Comparison of ENCODE assay signal across 8 cellular contexts in genomic region chr5:32173394-32174010, GRCh38. TPM values are rescaled to one million over a fixed set of nuclear protein-coding genes. Genes with fewer than 3 reads are reported as not detected.
DNase-seq lines count a peak whose midpoint lies in the region; ATAC-seq lines count a peak whose summit lies in the region.

No MANE protein-coding gene starts in this region.

- peak overlapping the region; percentile 100 for H4K8ac ChIP-seq in mesenchymal stem cell (ENCODE audit: low read length)

- in situ Hi-C loops in ACHN (cut with HindIII; ENCODE audit: low pct_ligation_motif_present, low pct_unique_long_range_greater_than_20kb, low sequenced_read_pairs), result no loop called here

- WGBS in mesenchymal stem cell, result under 1% methylated on average over 56 of the region's 70 CpGs

- peaks cover 1% of the 10 kb centered on the region for H3K4me1 ChIP-seq in mesenchymal stem cell (ENCODE audit: control insufficient read depth, insufficient read depth, low read depth, low read length)

- peak overlapping the region; percentile 95 for H3K4me3 Mint-ChIP-seq in activated CD4-positive, alpha-beta T cell treated with anti-CD3 and anti-CD28 coated beads, Interleukin-2, amount 10 ng/mL, durations not matched to agents 24 days and 14 days
- H3K4me3 Mint-ChIP-seq in effector memory CD8-positive, alpha-beta T cell, result peak overlapping the region; percentile 99 to 100
- H3K4me3 Mint-ChIP-seq in stimulated activated effector memory CD8-positive, alpha-beta T cell treated with anti-CD3 and anti-CD28 coated beads, Interleukin-12 subunit alpha, Interleukin-12 subunit beta, amount 100 ng/mL, for 72 hours, result peak overlapping the region; percentile 93

- H3K4me2 ChIP-seq in mesenchymal stem cell (ENCODE audit: low read length, poor library complexity, severe bottlenecking), result peak overlapping the region; percentile 37

- peak overlapping the region; percentile 98 for H2BK5ac ChIP-seq in mesenchymal stem cell (ENCODE audit: low read depth, low read length, poor library complexity, severe bottlenecking)

- no peaks in the 10 kb centered on the region for H3K9me3 ChIP-seq in mesenchymal stem cell (ENCODE audit: control insufficient read depth, low read length)

- peak; percentile 3 for ATAC-seq in GM18873 (IDR thresholded peaks at IDR 0.05; ENCODE audit: low FRiP score, unreplicated experiment)
- ATAC-seq in HG03103 (IDR thresholded peaks at IDR 0.05; ENCODE audit: low read depth, unreplicated experiment), result peak; percentile 16
- peak; percentile 23 for ATAC-seq in effector memory CD8-positive, alpha-beta T cell (replicated peaks)
- peak; percentile 48 for ATAC-seq in stimulated activated effector memory CD8-positive, alpha-beta T cell treated with anti-CD3 and anti-CD28 coated beads, Interleukin-12 subunit alpha, Interleukin-12 subunit beta, amount 100 ng/mL, for 72 hours

- peaks cover 2% of the 10 kb centered on the region for H3K79me1 ChIP-seq in mesenchymal stem cell (replicated peaks; ENCODE audit: low read length, poor library complexity, severe bottlenecking)

- DNase-seq in ACHN (peak; percentile 46), NCI-H2196 treated with DMSO at 0.1 percent for 48 hours (lab: John Stamatoyannopoulos, UW; ENCODE audit: unreplicated experiment) (peak; percentile 60), mesenchymal stem cell (peak; percentile 67)
- DNase-seq in activated CD4-positive, alpha-beta T cell treated with anti-CD3 and anti-CD28 coated beads, Interleukin-2, amount 10 ng/mL, durations not matched to agents 24 days and 14 days, result peak; percentile 83
- peak in 2 of 3 experiments; percentile 20 to 23 for DNase-seq in effector memory CD8-positive, alpha-beta T cell
- DNase-seq in stimulated activated effector memory CD8-positive, alpha-beta T cell treated with anti-CD3 and anti-CD28 coated beads, Interleukin-12 subunit alpha, Interleukin-12 subunit beta, amount 100 ng/mL, for 72 hours (ENCODE audit: low spot score in 2 of 2), result peak; percentile 4 to 63

- no peaks in the 10 kb centered on the region for H3K9me3 Mint-ChIP-seq in activated CD4-positive, alpha-beta T cell treated with anti-CD3 and anti-CD28 coated beads, Interleukin-2, amount 10 ng/mL, durations not matched to agents 24 days and 14 days
- H3K9me3 Mint-ChIP-seq in effector memory CD8-positive, alpha-beta T cell, result no peaks in the 10 kb centered on the region
- H3K9me3 Mint-ChIP-seq in stimulated activated effector memory CD8-positive, alpha-beta T cell treated with anti-CD3 and anti-CD28 coated beads, Interleukin-12 subunit alpha, Interleukin-12 subunit beta, amount 100 ng/mL, for 72 hours, result no peaks in the 10 kb centered on the region

- peak overlapping the region; percentile 100 for H2BK15ac ChIP-seq in mesenchymal stem cell (ENCODE audit: low read depth, poor library complexity, severe bottlenecking)

- peaks cover 6 to 30% of the 10 kb centered on the region in 2 experiments for H3K36me3 ChIP-seq in mesenchymal stem cell (ENCODE audit: control insufficient read depth in 1 of 2, insufficient read depth in 2 of 2, low read depth in 1 of 2, low read length in 2 of 2)

- H2AFZ ChIP-seq in mesenchymal stem cell (ENCODE audit: low read depth, low read length), result peak overlapping the region; percentile 54

- peak overlapping the region; percentile 99 for H3K9ac ChIP-seq in mesenchymal stem cell (ENCODE audit: low read length)

- peak overlapping the region; percentile 77 for H2AK5ac ChIP-seq in mesenchymal stem cell (ENCODE audit: low read length, severe bottlenecking)

- peak overlapping the region; percentile 100 for H3K18ac ChIP-seq in mesenchymal stem cell (ENCODE audit: low read depth in 1 of 2, low read length in 2 of 2)

- peak overlapping the region; percentile 99 for H4K91ac ChIP-seq in mesenchymal stem cell (ENCODE audit: low read length)

- peak overlapping the region; percentile 96 for H3K27ac Mint-ChIP-seq in activated CD4-positive, alpha-beta T cell treated with anti-CD3 and anti-CD28 coated beads, Interleukin-2, amount 10 ng/mL, durations not matched to agents 24 days and 14 days
- peak overlapping the region; percentile 97 to 99 for H3K27ac Mint-ChIP-seq in effector memory CD8-positive, alpha-beta T cell
- H3K27ac Mint-ChIP-seq in stimulated activated effector memory CD8-positive, alpha-beta T cell treated with anti-CD3 and anti-CD28 coated beads, Interleukin-12 subunit alpha, Interleukin-12 subunit beta, amount 100 ng/mL, for 72 hours, result peak overlapping the region; percentile 98

- H3K27me3 ChIP-seq in mesenchymal stem cell (ENCODE audit: control insufficient read depth in 1 of 2, insufficient read depth in 1 of 2, low read length in 2 of 2), result no peaks in the 10 kb centered on the region

- peaks cover 38% of the 10 kb centered on the region for H3K4me1 Mint-ChIP-seq in activated CD4-positive, alpha-beta T cell treated with anti-CD3 and anti-CD28 coated beads, Interleukin-2, amount 10 ng/mL, durations not matched to agents 24 days and 14 days
- H3K4me1 Mint-ChIP-seq in effector memory CD8-positive, alpha-beta T cell (ENCODE audit: low read depth in 2 of 2), result peaks cover 22 to 44% of the 10 kb centered on the region in 2 donors
- peaks cover 49% of the 10 kb centered on the region for H3K4me1 Mint-ChIP-seq in stimulated activated effector memory CD8-positive, alpha-beta T cell treated with anti-CD3 and anti-CD28 coated beads, Interleukin-12 subunit alpha, Interleukin-12 subunit beta, amount 100 ng/mL, for 72 hours

- H2BK12ac ChIP-seq in mesenchymal stem cell (ENCODE audit: low read length in 2 of 2), result peak overlapping the region; percentile 73 to 93

- H3K27me3 Mint-ChIP-seq in activated CD4-positive, alpha-beta T cell treated with anti-CD3 and anti-CD28 coated beads, Interleukin-2, amount 10 ng/mL, durations not matched to agents 24 days and 14 days, result no peaks in the 10 kb centered on the region
- peaks cover 0 to 12% of the 10 kb centered on the region in 2 donors for H3K27me3 Mint-ChIP-seq in effector memory CD8-positive, alpha-beta T cell

- peak overlapping the region; percentile 100 for H3K4ac ChIP-seq in mesenchymal stem cell (ENCODE audit: low read depth in 1 of 2, low read length in 2 of 2)

- intact Hi-C loops in activated CD4-positive, alpha-beta T cell treated with anti-CD3 and anti-CD28 coated beads, Interleukin-2, amount 10 ng/mL, durations not matched to agents 24 days and 14 days (cut with micrococcal nuclease), result loop anchor here (1.0 to 5.0 kb wide), 7 partner anchors 35 to 271 kb away; partner anchors contain the start of gene ZFR

- peaks cover 44% of the 10 kb centered on the region for H3K36me3 Mint-ChIP-seq in activated CD4-positive, alpha-beta T cell treated with anti-CD3 and anti-CD28 coated beads, Interleukin-2, amount 10 ng/mL, durations not matched to agents 24 days and 14 days (ENCODE audit: low read depth)
- H3K36me3 Mint-ChIP-seq in effector memory CD8-positive, alpha-beta T cell (ENCODE audit: insufficient read depth), result peaks cover 56% of the 10 kb centered on the region
- peaks cover 69% of the 10 kb centered on the region for H3K36me3 Mint-ChIP-seq in stimulated activated effector memory CD8-positive, alpha-beta T cell treated with anti-CD3 and anti-CD28 coated beads, Interleukin-12 subunit alpha, Interleukin-12 subunit beta, amount 100 ng/mL, for 72 hours

- peak overlapping the region; percentile 90 to 100 for H3K4me3 ChIP-seq in mesenchymal stem cell (ENCODE audit: insufficient read depth in 1 of 2, low read depth in 1 of 2, low read length in 2 of 2)

- peak overlapping the region; percentile 96 to 100 for H3K14ac ChIP-seq in mesenchymal stem cell (ENCODE audit: low read length in 2 of 2)

- peak overlapping the region; percentile 95 for H2BK120ac ChIP-seq in mesenchymal stem cell (ENCODE audit: low read depth, low read length)

- peak overlapping the region; percentile 62 to 98 for H3K23ac ChIP-seq in mesenchymal stem cell (ENCODE audit: low read length in 2 of 2)

- H3K27ac ChIP-seq in mesenchymal stem cell (ENCODE audit: low read length, poor library complexity, severe bottlenecking), result peak overlapping the region; percentile 73

RNA-seq across cellular contexts. Expression of gene GOLPH3, which starts 0.6 kb away (rescaled TPM):
- 85.4 and 92.7 TPM in 2 replicates for total RNA-seq in activated CD4-positive, alpha-beta T cell treated with anti-CD3 and anti-CD28 coated beads, Interleukin-2, amount 10 ng/mL, durations not matched to agents 24 days and 14 days
- polyA plus RNA-seq in mesenchymal stem cell (2013, experiment 1 of 2), result 85.7 TPM
- polyA plus RNA-seq in mesenchymal stem cell (2013, experiment 2 of 2), result 89.2 TPM

Comparison
In these comparisons a context has a peak if more than half of its experiments do, and no peak if none do; other contexts are left out.
1. Peak in every context shown above with its lines: DNase-seq, ATAC-seq, H3K4me3 ChIP-seq and H3K27ac ChIP-seq.
2. DNase-seq: peak in every context shown above with its lines; median percentile 83 in activated CD4-positive, alpha-beta T cell treated with anti-CD3 and anti-CD28 coated beads, Interleukin-2, amount 10 ng/mL, durations not matched to agents 24 days and 14 days; 67 in mesenchymal stem cell; 60 in NCI-H2196 treated with DMSO at 0.1 percent for 48 hours; 46 in ACHN; 34 in stimulated activated effector memory CD8-positive, alpha-beta T cell treated with anti-CD3 and anti-CD28 coated beads, Interleukin-12 subunit alpha, Interleukin-12 subunit beta, amount 100 ng/mL, for 72 hours; 22 in effector memory CD8-positive, alpha-beta T cell.